13 cellular contexts compared by ENCODE assay signal in the genomic region with DNA sequence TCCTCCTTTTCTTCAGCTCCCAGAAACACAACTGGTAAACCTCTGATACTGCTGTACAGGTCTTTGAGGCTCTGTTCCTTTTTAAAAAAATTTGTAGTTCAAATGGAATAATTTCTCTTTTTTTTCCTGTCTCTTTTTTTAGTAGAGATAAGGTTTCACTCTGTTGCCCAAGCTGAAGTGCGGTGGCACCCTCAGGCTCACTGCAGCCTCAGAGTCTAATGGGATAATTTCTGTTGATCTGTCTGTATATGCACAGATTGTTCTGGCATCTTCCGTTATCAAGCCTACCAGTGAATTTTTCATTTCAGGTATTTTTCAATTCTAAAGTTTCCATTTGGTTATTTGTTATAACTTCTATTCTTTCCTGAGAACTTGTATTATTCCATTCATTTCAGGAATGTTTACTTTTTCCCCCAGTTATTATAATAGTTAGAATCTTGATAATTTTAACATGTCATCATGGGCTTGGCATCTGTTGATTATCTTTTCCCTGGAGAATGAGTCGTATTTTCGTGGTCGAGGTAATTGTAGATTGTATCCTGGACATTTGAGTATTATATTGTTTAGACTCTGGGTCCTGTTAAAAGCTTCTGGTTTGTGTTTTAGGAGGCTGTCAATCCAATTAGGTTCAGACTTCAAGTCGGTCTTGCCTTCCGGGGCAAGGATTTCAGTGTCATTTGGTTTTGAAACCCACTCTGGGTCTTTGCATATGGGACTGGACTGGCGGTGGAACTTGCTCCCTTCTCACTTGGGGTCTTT. TPM values are rescaled to one million over a fixed set of nuclear protein-coding genes. Genes with fewer than 3 reads are reported as not detected.
A peak's percentile ranks its signal among the peaks of the same experiment; 100 is the strongest.
DNase-seq lines count a peak whose midpoint lies in the region; ATAC-seq, FAIRE-seq and TF ChIP-seq lines count a peak whose summit lies in the region.
"Had no signal": no experiment of that assay in that cellular context is flagged by ENCODE, and none has a peak within 500 bp of the region (broad histone marks: within the 10 kb centered on the region; RNA-seq: fewer than 3 reads in every experiment).

No MANE protein-coding gene starts in this region.

- TF ChIP-seq POLR2A in HCT116 (IDR thresholded peaks at IDR 0.05; ENCODE audit: borderline replicate concordance, extremely low read depth, insufficient read depth, insufficient read length), result no peak

- no peaks in the 10 kb centered on the region for H3K27me3 Mint-ChIP-seq in natural killer cell (ENCODE audit: low read depth in 2 of 2)
- no peaks in the 10 kb centered on the region for H3K27me3 Mint-ChIP-seq in Calu3 (ENCODE audit: unreplicated experiment)

- FAIRE-seq in keratinocyte (lab: Jason Lieb, UNC), result peak; percentile 17

- H3K9ac ChIP-seq in HCT116 (ENCODE audit: low read length) (no peak overlapping the region), SK-N-SH (no peak overlapping the region), keratinocyte (ENCODE audit: control insufficient read depth, extremely low read depth, insufficient read depth, low read length) (no peak overlapping the region)
- H3K9ac ChIP-seq: KMS-11 had no signal

- no peak for ATAC-seq in HCT116
- no peak for ATAC-seq in natural killer cell

- H3K9me1 ChIP-seq in keratinocyte (ENCODE audit: control insufficient read depth, extremely low read depth, insufficient read depth, low read length), result no peaks in the 10 kb centered on the region

- H3K27ac ChIP-seq in HCT116 (ENCODE audit: low read depth, low read length), result no peak overlapping the region; the same call in 1 of the 2 replicates
- H3K27ac ChIP-seq in SK-N-SH (ENCODE audit: low read depth in 2 of 2, low read length in 1 of 2), result peak overlapping the region; percentile 55 to 96
- H3K27ac ChIP-seq in keratinocyte (ENCODE audit: control insufficient read depth, insufficient read depth, low read length), result no peak overlapping the region
- H3K27ac ChIP-seq: HL-60, KMS-11, WERI-Rb-1 had no signal

- H3K27me3 ChIP-seq in BE2C, result no peaks in the 10 kb centered on the region
- no peaks in the 10 kb centered on the region for H3K27me3 ChIP-seq in HCT116 (ENCODE audit: insufficient read depth, low read length)
- no peaks in the 10 kb centered on the region for H3K27me3 ChIP-seq in SK-N-SH (ENCODE audit: insufficient read depth)
- H3K27me3 ChIP-seq in keratinocyte (ENCODE audit: control insufficient read depth, extremely low read depth, insufficient read depth, low read length), result no peaks in the 10 kb centered on the region

- RAD21 ChIA-PET in HCT116 (lab: Charles Lee; ENCODE audit: low non-redundant PET in 1 of 2, low total read pairs in 2 of 2, uncharacterized antibody in 2 of 2, unreplicated experiment in 2 of 2), result no interaction called here

- DNase-seq in BE2C (peak; percentile 61), HCT116 (ENCODE audit: low read depth, low spot score) (no peak), SK-N-SH (peak; percentile 61), keratinocyte (ENCODE audit: low read depth, low spot score) (no peak), natural killer cell (no peak), Calu3 (no peak), DMS114 treated with DMSO at 0.1 percent for 48 hours (lab: John Stamatoyannopoulos, UW; ENCODE audit: unreplicated experiment) (no peak)
- DNase-seq: stimulated activated CD4-positive, alpha-beta T cell treated with anti-CD3 and anti-CD28 coated beads, Interleukin-2, amount 100 ng/mL, for 48 hours; stimulated activated CD8-positive, alpha-beta memory T cell treated with anti-CD3 and anti-CD28 coated beads, Interleukin-4, amount 100 ng/mL, for 48 hours; WERI-Rb-1 had no signal

- H3F3A ChIP-seq in SK-N-SH (replicated peaks; ENCODE audit: insufficient read depth), result peaks cover 13% of the 10 kb centered on the region

- H3K4me1 ChIP-seq in BE2C (peaks cover 17% of the 10 kb centered on the region), HCT116 (ENCODE audit: control insufficient read depth in 1 of 2, insufficient read depth in 2 of 2, low read length in 2 of 2) (peaks cover 15 to 27% of the 10 kb centered on the region in 2 experiments), SK-N-SH (ENCODE audit: control insufficient read depth in 1 of 2, insufficient read depth in 2 of 2, low read depth in 1 of 2, low read length in 1 of 2) (peaks cover 19 to 40% of the 10 kb centered on the region in 2 experiments; a peak in 3 of 4 replicates), keratinocyte (ENCODE audit: control insufficient read depth, extremely low read depth, insufficient read depth, low read length) (peaks cover 37% of the 10 kb centered on the region)

- peak; percentile 43 to 94; a peak in 3 of 4 replicates for TF ChIP-seq EP300 in SK-N-SH (IDR thresholded peaks at IDR 0.05; ENCODE audit: borderline replicate concordance in 1 of 2, low read depth in 1 of 2, low read length in 1 of 2)

- CTCF ChIA-PET in HCT116 (lab: Charles Lee), result no interaction called here
- CTCF ChIA-PET in SK-N-SH (lab: Yijun Ruan, JAX), result interaction anchor here (0.6 to 4.8 kb wide), 9 partner anchors 12 to 389 kb away, joined by 3 to 25 read pairs (median 7); partner anchors contain the start of gene TPST1
- CTCF ChIA-PET in Calu3 (lab: Charles Lee), result interaction anchor here (0.6 kb wide), 1 partner anchor 275 kb away, joined by 3 read pairs; no protein-coding TSS in a partner anchor

- H3K79me2 ChIP-seq in HCT116 (ENCODE audit: insufficient read depth, low read length) (peaks cover 72% of the 10 kb centered on the region), SK-N-SH (ENCODE audit: insufficient read depth) (peaks cover 30% of the 10 kb centered on the region), keratinocyte (ENCODE audit: control insufficient read depth, insufficient read depth, low read length) (peaks cover 3% of the 10 kb centered on the region)

- H4K20me1 ChIP-seq in HCT116 (ENCODE audit: insufficient read depth) (0 out of 2 replicates have a peak, but pooled peaks cover under 1% of the 10 kb centered on the region), SK-N-SH (ENCODE audit: insufficient read depth) (no peaks in the 10 kb centered on the region), keratinocyte (ENCODE audit: control insufficient read depth, extremely low read depth, insufficient read depth, low read length) (no peaks in the 10 kb centered on the region)

- intact Hi-C loops in HCT116 (cut with micrococcal nuclease) (no loop called here), natural killer cell (cut with micrococcal nuclease) (no loop called here), Calu3 (cut with micrococcal nuclease; ENCODE audit: unreplicated experiment) (no loop called here)

- dilution Hi-C loops in keratinocyte (cut with MboI; ENCODE audit: extremely low pct_ligation_motif_present, low sequenced_read_pairs), result no loop called here

- no peaks in the 10 kb centered on the region for H3K9me3 ChIP-seq in BE2C
- no peaks in the 10 kb centered on the region for H3K9me3 ChIP-seq in HCT116 (ENCODE audit: control insufficient read depth in 1 of 2, insufficient read depth in 1 of 2, low read depth in 1 of 2, low read length in 2 of 2)
- H3K9me3 ChIP-seq in SK-N-SH, result no peaks in the 10 kb centered on the region
- H3K9me3 ChIP-seq in keratinocyte (ENCODE audit: control insufficient read depth, low read depth, low read length), result no peaks in the 10 kb centered on the region

- H3K36me3 Mint-ChIP-seq in natural killer cell (peaks cover 31% of the 10 kb centered on the region), Calu3 (ENCODE audit: insufficient read depth, unreplicated experiment) (peaks cover 23% of the 10 kb centered on the region)

- 30% methylated on average over 8 of the region's 8 CpGs for whole genome bisulfite sequencing in SK-N-SH (ENCODE audit: low lambda C conversion rate)

- H3K4me3 ChIP-seq in BE2C (ENCODE audit: low read depth, low read length) (no peak overlapping the region), HCT116 (replicated peaks in 1 of 2; ENCODE audit: low read depth in 1 of 2, low read length in 2 of 2) (no peak overlapping the region), SK-N-SH (ENCODE audit: low read depth in 2 of 2, low read length in 1 of 2) (no peak overlapping the region), keratinocyte (ENCODE audit: control insufficient read depth in 2 of 3, extremely low read depth in 1 of 3, insufficient read depth in 2 of 3, low read depth in 1 of 3, low read length in 3 of 3) (no peak overlapping the region)

- H3K27ac Mint-ChIP-seq in natural killer cell (peak overlapping the region in 1 of 2 donors; percentile 59), Calu3 (ENCODE audit: unreplicated experiment) (no peak overlapping the region)
- H3K27ac Mint-ChIP-seq: activated T-helper 2 cell treated with anti-CD3 and anti-CD28 coated beads, Interferon-gamma antibody, Interleukin-2, Interleukin-4, amounts not matched to agents 10 μg/mL and 5 μg/mL and 100 μg/mL, durations not matched to agents 14 hours and 24 hours and 36 hours had no signal

- H2AFZ ChIP-seq in HCT116 (ENCODE audit: low read depth, low read length, poor library complexity, severe bottlenecking), result no peak overlapping the region
- no peak overlapping the region for H2AFZ ChIP-seq in SK-N-SH (ENCODE audit: low read depth)
- H2AFZ ChIP-seq in keratinocyte (ENCODE audit: control insufficient read depth, low read length), result no peak overlapping the region

- peak overlapping the region; percentile 31; the same call in 1 of the 2 replicates for H3K4me2 ChIP-seq in HCT116 (ENCODE audit: low read length)
- peak overlapping the region; percentile 6 for H3K4me2 ChIP-seq in SK-N-SH
- H3K4me2 ChIP-seq in keratinocyte (ENCODE audit: control insufficient read depth, extremely low read depth, insufficient read depth, low read depth, low read length), result no peak overlapping the region
- H3K4me2 ChIP-seq: KMS-11 had no signal

- no peak overlapping the region for H3K4me3 Mint-ChIP-seq in natural killer cell
- H3K4me3 Mint-ChIP-seq in Calu3 (ENCODE audit: low read depth, unreplicated experiment), result no peak overlapping the region

- H3K36me3 ChIP-seq in BE2C, result peaks cover 51% of the 10 kb centered on the region
- H3K36me3 ChIP-seq in HCT116 (ENCODE audit: control insufficient read depth in 1 of 2, insufficient read depth in 2 of 2, low read length in 2 of 2), result peaks cover 11 to 39% of the 10 kb centered on the region in 2 experiments; a peak in 3 of 4 replicates
- H3K36me3 ChIP-seq in SK-N-SH (replicated peaks in 1 of 2; ENCODE audit: control insufficient read depth in 1 of 2, insufficient read depth in 2 of 2, low read length in 1 of 2), result peaks cover 46 to 61% of the 10 kb centered on the region in 2 experiments
- H3K36me3 ChIP-seq in keratinocyte (ENCODE audit: control insufficient read depth in 2 of 2, extremely low read depth in 1 of 2, insufficient read depth in 2 of 2, low read length in 2 of 2), result peaks cover 10 to 17% of the 10 kb centered on the region in 2 experiments

- BruUV-seq in HCT116 (replicated peaks; lab: Mats Ljungman, UMichigan), result TSS peak; percentile 12
- no TSS peak for BruUV-seq in Calu3 (replicated peaks; lab: Mats Ljungman, UMichigan)

- no peaks in the 10 kb centered on the region for H3K9me2 ChIP-seq in HCT116 (ENCODE audit: insufficient read depth)
- no peaks in the 10 kb centered on the region for H3K9me2 ChIP-seq in SK-N-SH

- TF ChIP-seq CTCF in BE2C (IDR thresholded peaks at IDR 0.05; ENCODE audit: low read depth, low read length) (no peak), HCT116 (IDR thresholded peaks at IDR 0.05 in 2 of 3, conservative IDR thresholded peaks at IDR 0.05 in 1 of 3; ENCODE audit: borderline replicate concordance in 1 of 3, insufficient read depth in 1 of 3, low read depth in 2 of 3, low read length in 2 of 3) (no peak), SK-N-SH (IDR thresholded peaks at IDR 0.05) (no peak), keratinocyte (optimal IDR thresholded peaks at IDR 0.05 in 1 of 3, IDR thresholded peaks at IDR 0.05 in 1 of 3, conservative IDR thresholded peaks at IDR 0.05 in 1 of 3; ENCODE audit: extremely low read depth in 1 of 3, insufficient read depth in 2 of 3, low read length in 3 of 3) (no peak), natural killer cell (IDR thresholded peaks at IDR 0.05) (no peak), Calu3 (IDR thresholded peaks at IDR 0.05; ENCODE audit: unreplicated experiment) (no peak)

- H3K4me1 Mint-ChIP-seq in natural killer cell, result peaks cover 17 to 22% of the 10 kb centered on the region in 2 donors
- H3K4me1 Mint-ChIP-seq in Calu3 (ENCODE audit: low read depth, unreplicated experiment), result no peaks in the 10 kb centered on the region

- POLR2A ChIA-PET in HCT116 (lab: Charles Lee) (no interaction called here), SK-N-SH (lab: Yijun Ruan, JAX) (interaction anchor here (0.9 to 3.7 kb wide), 4 partner anchors 13 to 106 kb away, joined by 3 to 14 read pairs (median 3); partner anchors contain the start of genes CRCP and TPST1)

- H3K9me3 Mint-ChIP-seq in natural killer cell (no peaks in the 10 kb centered on the region), Calu3 (ENCODE audit: low read depth, unreplicated experiment) (no peaks in the 10 kb centered on the region)
- H3K9me3 Mint-ChIP-seq: activated T-helper 2 cell treated with anti-CD3 and anti-CD28 coated beads, Interferon-gamma antibody, Interleukin-2, Interleukin-4, amounts not matched to agents 10 μg/mL and 5 μg/mL and 100 μg/mL, durations not matched to agents 14 hours and 24 hours and 36 hours had no signal

- no peak for TF ChIP-seq RAD21 in HCT116 (IDR thresholded peaks at IDR 0.05; ENCODE audit: low read depth)
- TF ChIP-seq RAD21 in SK-N-SH (IDR thresholded peaks at IDR 0.05; ENCODE audit: low read length), result peak; percentile 43

RNA-seq across cellular contexts. Expression of gene CRCP, which starts 24.5 kb away (rescaled TPM):
- polyA plus RNA-seq in BE2C (2012; ENCODE audit: insufficient read depth, insufficient read length, low read depth), result 68.8 TPM
- 28.4 TPM for total RNA-seq in HCT116 (2021; ENCODE audit: unreplicated experiment)
- 16.6 and 16.9 TPM in 2 replicates for polyA plus RNA-seq in HCT116 (2012)
- polyA plus RNA-seq in SK-N-SH (2012; rRNA removed), result 34.0 and 34.1 TPM in 2 replicates
- polyA plus RNA-seq in SK-N-SH (2012; cell fraction: cytosol; rRNA removed), result 33.3 and 35.7 TPM in 2 replicates
- 40.7 and 57.5 TPM in 2 replicates for polyA plus RNA-seq in SK-N-SH (2012; cell fraction: nucleus; rRNA removed)
- 23.6 to 41.6 TPM (median 25.4 TPM) in 3 replicates for polyA plus RNA-seq in keratinocyte
- 30.9 TPM for polyA plus RNA-seq in keratinocyte (2011; ENCODE audit: low read depth)
- 21.7 and 23.3 TPM in 2 replicates for polyA plus RNA-seq in keratinocyte (2011; cell fraction: cytosol; rRNA removed)
- polyA plus RNA-seq in keratinocyte (2011; cell fraction: nucleus; rRNA removed), result 21.2 and 25.5 TPM in 2 replicates
- polyA plus RNA-seq in keratinocyte (2012; ENCODE audit: low replicate concordance), result 20.7 and 34.0 TPM in 2 replicates
- 27.7 to 36.1 TPM (median 31.3 TPM) in 3 replicates for polyA minus RNA-seq in keratinocyte
- 31.3 TPM for polyA minus RNA-seq in keratinocyte (2011; cell fraction: cytosol; rRNA and poly(A)+ RNA removed)
- 8.9 and 18.1 TPM in 2 replicates for polyA minus RNA-seq in keratinocyte (2011; cell fraction: nucleus; rRNA and poly(A)+ RNA removed)
- 10 to 100 TPM; 67.5 to 72.1 (median 68.0) TPM for total RNA-seq in natural killer cell
- total RNA-seq in Calu3 (2022), result 30.1 and 30.2 TPM in 2 replicates

Comparison
In these comparisons a context has a peak if more than half of its experiments do, and no peak if none do; other contexts are left out.
1. DNase-seq: peak in BE2C (single experiment) and SK-N-SH (single experiment); none in HCT116 (single experiment), keratinocyte (single experiment), natural killer cell (single experiment), Calu3 (single experiment) and DMS114 treated with DMSO at 0.1 percent for 48 hours (single experiment).
2. H3K27ac ChIP-seq: peak in SK-N-SH (2 of 2); none in HCT116 (single experiment) and keratinocyte (single experiment).